Comparison of ENCODE assay signal across 19 cellular contexts in the genomic region with DNA sequence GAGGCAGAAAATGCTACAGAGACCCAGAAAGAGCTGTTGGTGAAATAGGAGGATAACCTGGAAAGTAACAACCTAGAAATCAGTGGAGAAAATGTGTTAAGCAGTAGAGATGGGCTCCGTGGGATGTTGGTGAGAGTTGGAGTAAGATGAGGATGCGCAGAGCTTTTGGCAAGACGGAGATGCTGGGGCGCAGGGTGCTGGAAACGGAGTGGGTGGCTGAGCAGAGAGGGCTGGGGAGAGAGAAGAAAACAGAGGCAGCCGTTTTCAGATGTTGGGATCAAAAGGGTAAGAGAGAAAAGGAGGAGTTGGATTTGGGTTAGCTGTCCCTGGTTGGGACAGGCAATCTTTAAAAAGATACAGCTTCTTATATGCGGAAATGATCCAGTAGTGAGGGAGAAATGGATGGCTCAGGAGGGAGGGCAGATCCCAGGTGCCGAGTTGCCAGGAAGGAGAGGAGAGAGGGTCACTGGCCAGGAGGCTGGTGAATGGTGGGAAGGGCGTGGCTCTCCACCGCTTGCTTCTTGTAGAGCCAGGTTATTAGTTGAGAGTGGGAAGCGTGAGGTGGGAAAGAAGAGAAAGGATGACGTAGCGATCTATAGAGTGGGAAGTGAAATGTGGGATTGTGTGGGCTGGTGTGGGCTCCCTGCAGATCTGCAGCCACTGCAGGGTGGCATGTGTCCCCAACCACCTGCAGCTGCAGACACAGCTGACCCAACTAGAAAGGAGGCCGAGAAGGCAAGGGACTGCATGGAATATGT.
DNase-seq lines count a peak whose midpoint lies in the region; ATAC-seq and TF ChIP-seq lines count a peak whose summit lies in the region.
"Had no signal": no experiment of that assay in that cellular context is flagged by ENCODE, and none has a peak within 500 bp of the region (broad histone marks: within the 10 kb centered on the region; RNA-seq: fewer than 3 reads in every experiment).

No MANE protein-coding gene starts in this region.

- H3K9me3 ChIP-seq in breast epithelium (no peaks in the 10 kb centered on the region), body of pancreas (no peaks in the 10 kb centered on the region)
- H3K9me3 ChIP-seq: MG63, SJSA1 had no signal

- H3K36me3 ChIP-seq in breast epithelium (no peaks in the 10 kb centered on the region), body of pancreas (replicated peaks in 1 of 2; ENCODE audit: insufficient read depth in 1 of 2, low read depth in 2 of 2) (no peaks in the 10 kb centered on the region)
- H3K36me3 ChIP-seq: MG63, SJSA1 had no signal

- H3K27me3 ChIP-seq in breast epithelium (no peaks in the 10 kb centered on the region), body of pancreas (no peaks in the 10 kb centered on the region)
- H3K27me3 ChIP-seq: MG63, SJSA1 had no signal

- 87 to 89% methylated on average over 14 of the region's 14 CpGs for WGBS in body of pancreas, 2 donors

- no peak for TF ChIP-seq CTCF in breast epithelium (IDR thresholded peaks at IDR 0.05)
- no peak for TF ChIP-seq CTCF in body of pancreas (IDR thresholded peaks at IDR 0.05)

- ATAC-seq in body of pancreas, result no peak

- TF ChIP-seq POLR2A in breast epithelium (IDR thresholded peaks at IDR 0.05), result no peak
- TF ChIP-seq POLR2A in body of pancreas (IDR thresholded peaks at IDR 0.05), result no peak

- H3K27ac ChIP-seq in breast epithelium, result peak overlapping the region in 1 of 2 donors; percentile 21
- no peak overlapping the region for H3K27ac ChIP-seq in body of pancreas
- H3K27ac ChIP-seq: 22Rv1, HL-60, SJSA1 had no signal

- H3K4me1 ChIP-seq in breast epithelium (peaks cover 0 to 5% of the 10 kb centered on the region in 2 donors), body of pancreas (peaks cover 6% of the 10 kb centered on the region)

- intact Hi-C loops in head of caudate nucleus (cut with DNase I), result no loop called here
- intact Hi-C loops in breast epithelium (cut with DNase I; ENCODE audit: low total_unique reads), result no loop called here
- intact Hi-C loops in body of pancreas (cut with DNase I), result no loop called here

- DNase-seq in NCI-H146 (lab: John Stamatoyannopoulos, UW) (peak; percentile 31), NCI-H146 treated with DMSO at 0.1 percent for 48 hours (lab: John Stamatoyannopoulos, UW; ENCODE audit: unreplicated experiment) (no peak), head of caudate nucleus (peak in 39 of 42 donors; percentile 24 to 87 (median 59)), occipital lobe (lab: John Stamatoyannopoulos, UW) (peak; percentile 35), breast epithelium (ENCODE audit: low spot score in 2 of 2) (no peak), body of pancreas (no peak), KG1 (lab: John Stamatoyannopoulos, UW) (no peak), OCI-M2 (lab: John Stamatoyannopoulos, UW; ENCODE audit: unreplicated experiment) (no peak)
- DNase-seq: DMS79 treated with DMSO at 0.1 percent for 48 hours, H7, Kasumi-1, MG63, NCI-H1048, NCI-H1436, NCI-H2029 treated with DMSO at 0.1 percent for 48 hours, NCI-H2171 had no signal

- H3K4me3 ChIP-seq in breast epithelium (no peak overlapping the region), body of pancreas (no peak overlapping the region)
- H3K4me3 ChIP-seq: MG63, SJSA1 had no signal

Comparison
In these comparisons a context has a peak if more than half of its experiments do, and no peak if none do; other contexts are left out.
1. DNase-seq: peak in NCI-H146 (single experiment), head of caudate nucleus (39 of 42) and occipital lobe (single experiment); none in NCI-H146 treated with DMSO at 0.1 percent for 48 hours (single experiment), breast epithelium (0 of 2), body of pancreas (0 of 4), KG1 (single experiment) and OCI-M2 (single experiment).